In genomic region chr6:28349344-28349891, GRCh38 we compare ENCODE assay signal across 8 cellular contexts.
DNase-seq lines count a peak whose midpoint lies in the region; ATAC-seq and TF ChIP-seq lines count a peak whose summit lies in the region.

No MANE protein-coding gene starts in this region.

- no peak for DNase-seq in activated T-cell treated with anti-CD3 and anti-CD28 coated beads, Interleukin-2, amount 50 U/mL, for 24 hours
- DNase-seq in activated T-cell treated with anti-CD3 and anti-CD28 coated beads, Interleukin-2, amount 50 U/mL, for 48 hours = no peak
- no peak for DNase-seq in WERI-Rb-1
- no peak for DNase-seq in substantia nigra (lab: John Stamatoyannopoulos, UW)
- DNase-seq in SW480 (ENCODE audit: low spot score) = no peak
- no peak for DNase-seq in EL

- peak overlapping the region; percentile 99 for H3K4me3 Mint-ChIP-seq in activated T-cell treated with anti-CD3 and anti-CD28 coated beads, Interleukin-2, amount 50 U/mL, for 24 hours

- H3K27me3 ChIP-seq in WERI-Rb-1 (ENCODE audit: insufficient read depth, low read depth, severe bottlenecking) = no peaks in the 10 kb centered on the region

- H3K9me3 ChIP-seq in WERI-Rb-1 (ENCODE audit: severe bottlenecking) = no peaks in the 10 kb centered on the region

- peaks cover 15% of the 10 kb centered on the region for H3K27me3 Mint-ChIP-seq in activated T-cell treated with anti-CD3 and anti-CD28 coated beads, Interleukin-2, amount 50 U/mL, for 24 hours

- H3K27ac ChIP-seq in WERI-Rb-1 = peak overlapping the region; percentile 75
- peak overlapping the region; percentile 79 for H3K27ac ChIP-seq in substantia nigra (ENCODE audit: low read depth, low read length, poor library complexity, severe bottlenecking)

- peaks cover 5% of the 10 kb centered on the region for H3K36me3 Mint-ChIP-seq in activated T-cell treated with anti-CD3 and anti-CD28 coated beads, Interleukin-2, amount 50 U/mL, for 24 hours (ENCODE audit: low read depth)

- TF ChIP-seq CTCF in WERI-Rb-1 (IDR thresholded peaks at IDR 0.05; ENCODE audit: low read depth, low read length) = no peak

- no peaks in the 10 kb centered on the region for H3K36me3 ChIP-seq in WERI-Rb-1

- no peak for ATAC-seq in activated CD4-positive, CD25-positive, alpha-beta regulatory T cell treated with anti-CD3 and anti-CD28 coated beads, Interleukin-2, amount 50 U/mL, for 24 hours

- H3K9me3 Mint-ChIP-seq in activated T-cell treated with anti-CD3 and anti-CD28 coated beads, Interleukin-2, amount 50 U/mL, for 24 hours = no peaks in the 10 kb centered on the region

- H3K4me3 ChIP-seq in WERI-Rb-1 (ENCODE audit: low read depth, low read length) = peak overlapping the region; percentile 99
- peak overlapping the region; percentile 85 for H3K4me3 ChIP-seq in iPS-11a (ENCODE audit: low read depth, low read length)

- peaks cover 28% of the 10 kb centered on the region for H3K4me1 Mint-ChIP-seq in activated T-cell treated with anti-CD3 and anti-CD28 coated beads, Interleukin-2, amount 50 U/mL, for 24 hours (ENCODE audit: low read depth)

- H3K27ac Mint-ChIP-seq in activated T-cell treated with anti-CD3 and anti-CD28 coated beads, Interleukin-2, amount 50 U/mL, for 24 hours = peak overlapping the region; percentile 95
